8 cellular contexts compared by ENCODE assay signal in the genomic region with DNA sequence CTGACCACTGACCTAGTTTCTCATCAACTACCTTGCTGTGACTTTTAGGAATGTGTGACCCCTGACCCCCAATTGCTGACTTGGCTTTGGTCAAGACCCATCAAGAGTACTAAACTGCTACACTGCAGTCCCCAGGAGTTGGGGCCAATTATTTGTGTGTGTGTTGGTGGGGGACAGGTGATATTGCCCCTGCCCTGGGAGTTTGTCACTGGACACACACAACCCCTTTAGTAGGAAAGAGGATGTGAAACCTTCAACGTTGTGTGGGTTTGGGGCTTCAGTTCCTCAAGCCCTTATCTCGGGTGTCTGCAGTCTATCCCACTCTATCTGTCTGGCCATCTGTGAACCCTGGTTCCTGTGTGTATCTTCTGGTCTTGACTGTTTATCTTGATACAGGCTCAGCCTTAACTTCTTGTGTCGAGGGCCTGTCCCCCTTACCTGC.
A peak's percentile ranks its signal among the peaks of the same experiment; 100 is the strongest.
DNase-seq lines count a peak whose midpoint lies in the region; ATAC-seq lines count a peak whose summit lies in the region.

No MANE protein-coding gene starts in this region.

- H3K4me3 Mint-ChIP-seq in memory B cell = peak overlapping the region; percentile 79

- peak; percentile 26 to 53 for DNase-seq in Kasumi-1 (lab: John Stamatoyannopoulos, UW)
- DNase-seq in memory B cell (ENCODE audit: low spot score in 2 of 2) = peak in 1 of 2 donors; percentile 29
- no peak for DNase-seq in DMS53 (lab: John Stamatoyannopoulos, UW)
- no peak for DNase-seq in NCI-H187 (lab: John Stamatoyannopoulos, UW)
- no peak for DNase-seq in RKO (ENCODE audit: low spot score)
- DNase-seq in SW 1271 (lab: John Stamatoyannopoulos, UW) = no peak

- ATAC-seq in GM18519 (IDR thresholded peaks at IDR 0.05; ENCODE audit: low FRiP score, unreplicated experiment) (peak; percentile 90), GM21723 (IDR thresholded peaks at IDR 0.05; ENCODE audit: unreplicated experiment) (peak; percentile 74), memory B cell (ENCODE audit: low read depth) (peak; percentile 79)

- H3K27me3 Mint-ChIP-seq in memory B cell = no peaks in the 10 kb centered on the region

- H3K27ac Mint-ChIP-seq in memory B cell = peak overlapping the region; percentile 81

- no peaks in the 10 kb centered on the region for H3K9me3 Mint-ChIP-seq in memory B cell

- H3K4me1 Mint-ChIP-seq in memory B cell = peaks cover 40% of the 10 kb centered on the region

- H3K36me3 Mint-ChIP-seq in memory B cell = peaks cover 23% of the 10 kb centered on the region

Comparison
In these comparisons a context has a peak if more than half of its experiments do, and no peak if none do; other contexts are left out.
1. DNase-seq: peak in Kasumi-1 (2 of 2); none in DMS53 (single experiment), NCI-H187 (0 of 2), RKO (single experiment) and SW 1271 (0 of 2).
2. Peak in every context shown above with its lines, with median percentiles within 50 percentile points of each other: ATAC-seq.